In the genomic region with DNA sequence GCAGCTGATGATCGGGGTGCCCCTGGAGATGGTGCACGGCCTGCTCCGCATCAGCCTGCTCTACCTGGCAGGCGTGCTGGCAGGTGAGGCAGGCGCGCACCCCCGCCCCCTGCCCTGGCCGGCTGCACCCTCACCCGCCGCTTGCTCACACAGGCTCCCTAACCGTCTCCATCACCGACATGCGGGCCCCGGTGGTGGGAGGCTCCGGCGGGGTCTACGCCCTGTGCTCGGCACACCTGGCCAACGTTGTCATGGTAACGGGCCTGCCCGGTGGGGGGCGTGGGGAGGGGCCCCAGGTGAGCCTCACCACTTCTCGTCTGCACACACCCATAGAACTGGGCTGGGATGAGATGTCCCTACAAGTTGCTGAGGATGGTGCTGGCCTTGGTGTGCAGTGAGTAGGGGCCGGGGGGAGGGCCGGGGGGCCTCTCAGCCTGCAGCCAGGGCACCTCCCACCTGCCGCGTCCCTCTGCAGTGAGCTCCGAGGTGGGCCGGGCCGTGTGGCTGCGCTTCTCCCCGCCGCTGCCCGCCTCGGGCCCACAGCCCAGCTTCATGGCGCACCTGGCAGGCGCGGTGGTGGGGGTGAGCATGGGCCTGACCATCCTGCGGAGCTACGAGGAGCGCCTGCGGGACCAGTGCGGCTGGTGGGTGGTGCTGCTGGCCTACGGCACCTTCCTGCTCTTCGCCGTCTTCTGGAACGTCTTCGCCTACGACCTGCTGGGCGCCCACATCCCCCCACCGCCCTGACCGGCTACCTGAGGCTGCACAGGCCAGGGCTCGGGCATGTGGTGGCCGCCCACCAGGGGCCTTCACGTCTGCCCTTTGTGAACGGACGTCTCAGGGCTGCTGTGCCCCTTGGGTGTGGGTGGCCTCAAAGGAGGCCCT, we compare ENCODE assay signal across 18 cellular contexts.
A peak's percentile ranks its signal among the peaks of the same experiment; 100 is the strongest.
DNase-seq lines count a peak whose midpoint lies in the region; ATAC-seq lines count a peak whose summit lies in the region.
"Had no signal": no experiment of that assay in that cellular context is flagged by ENCODE, and none has a peak within 500 bp of the region (broad histone marks: within the 10 kb centered on the region; RNA-seq: fewer than 3 reads in every experiment).

No MANE protein-coding gene starts in this region.

- no peaks in the 10 kb centered on the region for H3K9me3 ChIP-seq in HUES6 (ENCODE audit: control insufficient read depth, insufficient read depth, low read depth, low read length)
- no peaks in the 10 kb centered on the region for H3K9me3 ChIP-seq in iPS-15b (ENCODE audit: control insufficient read depth, insufficient read depth, low read length)
- H3K9me3 ChIP-seq: gastroesophageal sphincter, prostate gland, tibial artery had no signal

- no peak for ATAC-seq in HG02870 (IDR thresholded peaks at IDR 0.05; ENCODE audit: unreplicated experiment)
- ATAC-seq: activated CD4-positive, CD25-positive, alpha-beta regulatory T cell treated with anti-CD3 and anti-CD28 coated beads, Interleukin-2, amount 50 U/mL, for 24 hours; gastroesophageal sphincter; natural killer cell treated with Interleukin-12 subunit alpha and Interleukin-12 subunit beta and Interleukin-15 and Interleukin-18, amount 100 ng/mL, for 72 hours; Right ventricle myocardium inferior had no signal

- H3K9ac ChIP-seq in HUES6 (ENCODE audit: low read length), result no peak overlapping the region
- no peak overlapping the region for H3K9ac ChIP-seq in iPS-15b (ENCODE audit: low read depth, low read length)

- H3K36me3 ChIP-seq in HUES6 (ENCODE audit: control insufficient read depth, insufficient read depth, low read length) (peaks cover 32% of the 10 kb centered on the region), iPS-15b (ENCODE audit: control insufficient read depth, insufficient read depth, low read length) (peaks cover 31% of the 10 kb centered on the region)

- peaks cover 42% of the 10 kb centered on the region for H3K4me1 ChIP-seq in HUES6 (ENCODE audit: control insufficient read depth, insufficient read depth, low read length)
- no peaks in the 10 kb centered on the region for H3K4me1 ChIP-seq in iPS-15b (ENCODE audit: control insufficient read depth, insufficient read depth, low read length)

- H3K4me3 ChIP-seq in HUES6 (ENCODE audit: low read depth, low read length) (peak overlapping the region; percentile 20), iPS-15b (ENCODE audit: low read depth, low read length) (peak overlapping the region; percentile 24)
- H3K4me3 ChIP-seq: gastroesophageal sphincter, prostate gland, smooth muscle cell, tibial artery had no signal

- peak; percentile 64 for DNase-seq in COR-L47 (lab: John Stamatoyannopoulos, UW)
- DNase-seq in NCI-H69 (lab: John Stamatoyannopoulos, UW), result peak; percentile 90
- no peak for DNase-seq in GDM1 (lab: John Stamatoyannopoulos, UW)
- no peak for DNase-seq in stimulated activated CD8-positive, alpha-beta memory T cell treated with anti-CD3 and anti-CD28 coated beads, Interleukin-4, amount 100 ng/mL, for 48 hours
- DNase-seq in dedifferentiated amniotic fluid mesenchymal stem cell (ENCODE audit: extremely low spot score), result no peak
- DNase-seq: amygdala, DND-41, NCI-H1048, tibial artery had no signal

- no peak overlapping the region for H3K27ac ChIP-seq in HUES6 (ENCODE audit: low read depth, low read length)
- H3K27ac ChIP-seq: tibial artery had no signal

- H3K27me3 ChIP-seq in HUES6 (ENCODE audit: control insufficient read depth, insufficient read depth, low read length), result no peaks in the 10 kb centered on the region
- H3K27me3 ChIP-seq in iPS-15b (ENCODE audit: control insufficient read depth, insufficient read depth, low read length), result no peaks in the 10 kb centered on the region

Comparison
In these comparisons a context has a peak if more than half of its experiments do, and no peak if none do; other contexts are left out.
1. DNase-seq: peak in COR-L47 (single experiment) and NCI-H69 (single experiment); none in GDM1 (single experiment), stimulated activated CD8-positive, alpha-beta memory T cell treated with anti-CD3 and anti-CD28 coated beads, Interleukin-4, amount 100 ng/mL, for 48 hours (single experiment) and dedifferentiated amniotic fluid mesenchymal stem cell (single experiment).